ENCODE assay signal across 30 cellular contexts in the genomic region with DNA sequence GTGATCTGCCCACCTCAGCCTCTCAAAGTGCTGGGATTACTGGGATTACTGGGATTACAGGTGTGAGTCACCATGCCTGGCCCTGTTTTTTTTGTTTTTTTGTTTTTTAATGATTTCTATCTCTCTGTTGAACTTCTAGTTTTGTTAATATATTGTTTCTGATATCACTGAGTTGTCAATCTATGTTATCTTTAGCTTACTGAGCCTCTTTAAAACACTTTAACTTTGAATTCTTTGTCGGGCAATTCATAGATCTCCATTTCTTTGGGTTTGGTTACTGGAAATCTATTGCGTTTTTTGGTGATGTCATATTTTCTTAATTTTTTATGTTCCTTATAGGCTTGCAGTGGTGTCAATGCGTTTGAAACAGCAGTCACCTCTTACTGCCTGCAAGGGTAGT.
"Had no signal": no experiment of that assay in that cellular context is flagged by ENCODE, and none has a peak within 500 bp of the region (broad histone marks: within the 10 kb centered on the region; RNA-seq: fewer than 3 reads in every experiment).

No MANE protein-coding gene starts in this region.

- H3K4me3 Mint-ChIP-seq: activated B cell treated with CpG ODN at 0.5 μM for 24 hours; activated CD8-positive, alpha-beta T cell treated with anti-CD3 and anti-CD28 coated beads for 36 hours; activated T-cell treated with anti-CD3 and anti-CD28 coated beads, Interleukin-2, amount 50 U/mL, for 4 hours; activated T-helper 17 cell treated with anti-CD3 and anti-CD28 coated beads, Interleukin-2, amount 50 U/mL, for 72 hours; T-helper 1 cell treated with Interleukin-12 subunit alpha and Interleukin-12 subunit beta and Interleukin-4 antibody, amounts not matched to agents 30 μg/mL and 1 μg/mL, for 36 hours; T-helper 2 cell treated with Interferon-gamma antibody and Interleukin-4, amounts not matched to agents 5 μg/mL and 100 μg/mL, for 36 hours had no signal

- H3K27me3 ChIP-seq: brain microvascular endothelial cell, esophagus muscularis mucosa, foreskin keratinocyte, gastrocnemius medialis had no signal

- H3K4me3 ChIP-seq: esophagus muscularis mucosa, gastrocnemius medialis had no signal

- H3K27ac ChIP-seq: brain microvascular endothelial cell, esophagus muscularis mucosa, foreskin keratinocyte, gastrocnemius medialis, WERI-Rb-1 had no signal

- H3K4me1 Mint-ChIP-seq: activated B cell treated with CpG ODN at 0.5 μM for 24 hours had no signal

- H3K36me3 ChIP-seq: brain microvascular endothelial cell, esophagus muscularis mucosa, WERI-Rb-1 had no signal

- H3K4me1 ChIP-seq: esophagus muscularis mucosa, foreskin keratinocyte had no signal

- H3K27ac Mint-ChIP-seq: activated B cell treated with CpG ODN at 0.5 μM for 24 hours; activated CD8-positive, alpha-beta T cell treated with anti-CD3 and anti-CD28 coated beads for 36 hours; activated naive CD8-positive, alpha-beta T cell; activated T-helper 17 cell treated with anti-CD3 and anti-CD28 coated beads, Interleukin-2, amount 50 U/mL, for 72 hours; T-helper 1 cell treated with Interleukin-12 subunit alpha and Interleukin-12 subunit beta and Interleukin-4 antibody, amounts not matched to agents 30 μg/mL and 1 μg/mL, for 36 hours; T-helper 2 cell treated with Interferon-gamma antibody and Interleukin-4, amounts not matched to agents 5 μg/mL and 100 μg/mL, for 36 hours had no signal

- H3K27me3 Mint-ChIP-seq: activated B cell treated with CpG ODN at 0.5 μM for 24 hours; activated CD8-positive, alpha-beta T cell treated with anti-CD3 and anti-CD28 coated beads for 36 hours; activated naive CD8-positive, alpha-beta T cell; activated T-helper 17 cell treated with anti-CD3 and anti-CD28 coated beads, Interleukin-2, amount 50 U/mL, for 72 hours; effector memory CD8-positive, alpha-beta T cell had no signal

- ATAC-seq: activated CD4-positive, CD25-positive, alpha-beta regulatory T cell treated with anti-CD3 and anti-CD28 coated beads, Interleukin-2, amount 50 U/mL, for 24 hours; activated CD8-positive, alpha-beta T cell treated with anti-CD3 and anti-CD28 coated beads for 36 hours; activated T-cell treated with anti-CD3 and anti-CD28 coated beads, Interleukin-2, amount 50 U/mL, for 4 hours; activated T-helper 17 cell treated with anti-CD3 and anti-CD28 coated beads, Interleukin-2, amount 50 U/mL, for 72 hours; effector memory CD8-positive, alpha-beta T cell; foreskin keratinocyte; gastrocnemius medialis had no signal

- DNase-seq: activated B cell treated with CpG ODN at 0.5 μM for 24 hours; activated CD4-positive, alpha-beta T cell treated with anti-CD3 and anti-CD28 coated beads for 48 hours; activated CD4-positive, alpha-beta T cell treated with anti-CD3 and anti-CD28 coated beads, Interleukin-2, amount 50 U/mL, for 1 hour; activated CD4-positive, alpha-beta T cell treated with anti-CD3 and anti-CD28 coated beads, Interleukin-2, amount 50 U/mL, for 48 hours; activated CD8-positive, alpha-beta memory T cell treated with anti-CD3 and anti-CD28 coated beads for 24 hours; activated CD8-positive, alpha-beta T cell treated with anti-CD3 and anti-CD28 coated beads for 36 hours; activated effector memory CD4-positive, alpha-beta T cell treated with Interleukin-2 at 50 U/mL for 16 hours; activated gamma-delta T cell treated with Interleukin-2 at 50 U/mL for 16 hours; activated naive CD4-positive, alpha-beta T cell treated with anti-CD3 and anti-CD28 coated beads, Interleukin-2, amount 50 U/mL, for 16 hours; activated naive CD4-positive, alpha-beta T cell treated with Interleukin-2 at 50 U/mL for 16 hours; activated T-cell treated with anti-CD3 and anti-CD28 coated beads, Interleukin-2, amount 50 U/mL, for 4 hours; amniotic stem cell; anterior cingulate cortex; brain microvascular endothelial cell; cortex of kidney; dermis blood vessel endothelial cell; effector CD4-positive, alpha-beta T cell; effector memory CD8-positive, alpha-beta T cell; erythroblast; foreskin keratinocyte; gastrocnemius medialis; glutamatergic neuron; T1000; WERI-Rb-1 had no signal
